ENCODE assay signal across 1 cellular context in genomic region chr2:3584076-3584475, GRCh38.
TF ChIP-seq lines count a peak whose summit lies in the region.

No MANE protein-coding gene starts in this region.

TF ChIP-seq in SK-N-SH, 30 proteins besides CTCF, POLR2A, EP300 and RAD21 (continued from another document):
- TF ChIP-seq ZBTB33 (IDR thresholded peaks at IDR 0.05; ENCODE audit: borderline replicate concordance, low read depth): no peak
- TF ChIP-seq GATA2 (CRISPR knock-in tag; IDR thresholded peaks at IDR 0.05): peak; percentile 97
- TF ChIP-seq FOSL2 (IDR thresholded peaks at IDR 0.05; ENCODE audit: borderline replicate concordance, low read depth): no peak
- 0 out of 2 replicates have a peak, but pooled peaks have one; percentile 40 for TF ChIP-seq TEAD4 (IDR thresholded peaks at IDR 0.05; ENCODE audit: borderline replicate concordance, insufficient read depth)
- no peak; the same call in 1 of the 2 replicates for TF ChIP-seq POLR2AphosphoS5 (IDR thresholded peaks at IDR 0.05; ENCODE audit: low read depth, low read length)
- TF ChIP-seq, protein P1, sequence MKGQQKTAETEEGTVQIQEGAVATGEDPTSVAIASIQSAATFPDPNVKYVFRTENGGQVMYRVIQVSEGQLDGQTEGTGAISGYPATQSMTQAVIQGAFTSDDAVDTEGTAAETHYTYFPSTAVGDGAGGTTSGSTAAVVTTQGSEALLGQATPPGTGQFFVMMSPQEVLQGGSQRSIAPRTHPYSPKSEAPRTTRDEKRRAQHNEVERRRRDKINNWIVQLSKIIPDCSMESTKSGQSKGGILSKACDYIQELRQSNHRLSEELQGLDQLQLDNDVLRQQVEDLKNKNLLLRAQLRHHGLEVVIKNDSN (IDR thresholded peaks at IDR 0.05; ENCODE audit: borderline replicate concordance, low read depth): no peak
- TF ChIP-seq SMC3 (IDR thresholded peaks at IDR 0.05; ENCODE audit: low read depth, low read length): 0 out of 2 replicates have a peak, but pooled peaks have one; percentile 5
- TF ChIP-seq RCOR1 (IDR thresholded peaks at IDR 0.05; ENCODE audit: low read length): peak; percentile 98
- no peak for TF ChIP-seq TAF1 (IDR thresholded peaks at IDR 0.05; ENCODE audit: borderline replicate concordance, low read depth, low read length)
- 0 out of 2 replicates have a peak, but pooled peaks have one; percentile 42 for TF ChIP-seq SIN3A (IDR thresholded peaks at IDR 0.05; ENCODE audit: borderline replicate concordance, low read depth, low read length)
